In genomic region chr1:231808990-231809389, GRCh38 we compare ENCODE assay signal across 13 cellular contexts.
A peak's percentile ranks its signal among the peaks of the same experiment; 100 is the strongest.
DNase-seq lines count a peak whose midpoint lies in the region; ATAC-seq and TF ChIP-seq lines count a peak whose summit lies in the region.
"Had no signal": no experiment of that assay in that cellular context is flagged by ENCODE, and none has a peak within 500 bp of the region (broad histone marks: within the 10 kb centered on the region; RNA-seq: fewer than 3 reads in every experiment).

No MANE protein-coding gene starts in this region.

- ATAC-seq in Right ventricle myocardium inferior (peak; percentile 40), HG02763 (IDR thresholded peaks at IDR 0.05; ENCODE audit: unreplicated experiment) (no peak)
- ATAC-seq: sciatic nerve had no signal

- H3K4me3 ChIP-seq in fibroblast of villous mesenchyme (ENCODE audit: low read depth, low read length) (no peak overlapping the region), ascending aorta (no peak overlapping the region)
- no peak overlapping the region for H3K4me3 ChIP-seq in CD4-positive, alpha-beta memory T cell (ENCODE audit: low read length in 2 of 2)
- H3K4me3 ChIP-seq: BLaER1 had no signal

- H3K27ac ChIP-seq in CD4-positive, alpha-beta memory T cell (ENCODE audit: low read depth, low read length): no peak overlapping the region
- no peak overlapping the region for H3K27ac ChIP-seq in ascending aorta
- H3K27ac ChIP-seq: BLaER1 had no signal

- no peak overlapping the region for H3K27ac Mint-ChIP-seq in CD4-positive, alpha-beta memory T cell

- H3K27me3 ChIP-seq in CD4-positive, alpha-beta memory T cell (ENCODE audit: insufficient read depth, low read length): no peaks in the 10 kb centered on the region
- H3K27me3 ChIP-seq in ascending aorta: no peaks in the 10 kb centered on the region
- H3K27me3 ChIP-seq: BLaER1 had no signal

- no peaks in the 10 kb centered on the region for H3K36me3 ChIP-seq in CD4-positive, alpha-beta memory T cell (ENCODE audit: insufficient read depth, low read length)
- peaks cover 0 to 3% of the 10 kb centered on the region in 2 donors for H3K36me3 ChIP-seq in ascending aorta

- peaks cover 42 to 49% of the 10 kb centered on the region in 2 donors for H3K36me3 Mint-ChIP-seq in CD4-positive, alpha-beta memory T cell

- intact Hi-C loops in Right ventricle myocardium inferior (cut with DNase I): loop anchor here (5.0 kb wide), 1 partner anchor 52 kb away; no protein-coding TSS in a partner anchor
- intact Hi-C loops in cardiac septum (cut with DNase I): loop anchor here (5.0 kb wide), 1 partner anchor 52 kb away; no protein-coding TSS in a partner anchor
- intact Hi-C loops in CD4-positive, alpha-beta memory T cell (cut with micrococcal nuclease): no loop called here
- intact Hi-C loops in ascending aorta (cut with DNase I): no loop called here

- peaks cover 0 to 3% (median under 1%) of the 10 kb centered on the region in 4 donors for H3K4me1 Mint-ChIP-seq in CD4-positive, alpha-beta memory T cell

- no peak for DNase-seq in Right ventricle myocardium inferior (ENCODE audit: missing footprints)
- no peak for DNase-seq in cardiac septum (ENCODE audit: low spot score)
- peak; percentile 9 for DNase-seq in SW480 (ENCODE audit: low spot score)
- peak; percentile 71 for DNase-seq in fibroblast of villous mesenchyme (ENCODE audit: low read depth)
- DNase-seq in CD4-positive, alpha-beta memory T cell: no peak
- no peak for DNase-seq in inferior parietal cortex (ENCODE audit: extremely low spot score)
- DNase-seq in ascending aorta (ENCODE audit: low spot score in 2 of 2): no peak
- DNase-seq: activated effector memory CD4-positive, alpha-beta T cell treated with Interleukin-2 at 50 U/mL for 16 hours; H7; NCI-H2227 treated with DMSO at 0.1 percent for 48 hours had no signal

- POLR2A ChIA-PET in CD4-positive, alpha-beta memory T cell (lab: Charles Lee; ENCODE audit: partially characterized antibody): no interaction called here

- CTCF ChIA-PET in CD4-positive, alpha-beta memory T cell (lab: Charles Lee; ENCODE audit: partially characterized antibody): no interaction called here

- TF ChIP-seq CTCF in fibroblast of villous mesenchyme (IDR thresholded peaks at IDR 0.05; ENCODE audit: insufficient read depth, low read depth, low read length): no peak
- TF ChIP-seq CTCF in ascending aorta (IDR thresholded peaks at IDR 0.05): no peak

- H3K27me3 Mint-ChIP-seq in CD4-positive, alpha-beta memory T cell: no peaks in the 10 kb centered on the region

- no peaks in the 10 kb centered on the region for H3K9me3 ChIP-seq in CD4-positive, alpha-beta memory T cell (ENCODE audit: control insufficient read depth in 1 of 2, low read length in 2 of 2)
- H3K9me3 ChIP-seq in ascending aorta: no peaks in the 10 kb centered on the region

- no peaks in the 10 kb centered on the region for H3K4me1 ChIP-seq in CD4-positive, alpha-beta memory T cell (ENCODE audit: insufficient read depth, low read length)
- no peaks in the 10 kb centered on the region for H3K4me1 ChIP-seq in ascending aorta
- H3K4me1 ChIP-seq: BLaER1 had no signal

- no peak overlapping the region for H3K4me3 Mint-ChIP-seq in CD4-positive, alpha-beta memory T cell

- no peaks in the 10 kb centered on the region for H3K9me3 Mint-ChIP-seq in CD4-positive, alpha-beta memory T cell

Comparison
In these comparisons a context has a peak if more than half of its experiments do, and no peak if none do; other contexts are left out.
1. DNase-seq: peak in SW480 (single experiment) and fibroblast of villous mesenchyme (single experiment); none in Right ventricle myocardium inferior (single experiment), cardiac septum (single experiment), CD4-positive, alpha-beta memory T cell (0 of 5), inferior parietal cortex (single experiment) and ascending aorta (0 of 2).
2. intact Hi-C loops: an anchor here in Right ventricle myocardium inferior (5.0 kb wide) and cardiac septum (5.0 kb wide); none called in CD4-positive, alpha-beta memory T cell and ascending aorta.